24 cellular contexts compared by ENCODE assay signal in genomic region chr3:23966308-23966707, GRCh38. TPM values are rescaled to one million over a fixed set of nuclear protein-coding genes. Genes with fewer than 3 reads are reported as not detected.
DNase-seq lines count a peak whose midpoint lies in the region; ATAC-seq, FAIRE-seq and TF ChIP-seq lines count a peak whose summit lies in the region.
"Had no signal": no experiment of that assay in that cellular context is flagged by ENCODE, and none has a peak within 500 bp of the region (broad histone marks: within the 10 kb centered on the region; RNA-seq: fewer than 3 reads in every experiment).

No MANE protein-coding gene starts in this region.

- DNase-seq in A549 (ENCODE audit: low read depth in 1 of 2, low spot score in 1 of 2) (no peak), endothelial cell of umbilical vein (ENCODE audit: low read depth, low spot score) (peak; percentile 70), left kidney (ENCODE audit: low read depth, low spot score) (peak; percentile 28), foreskin melanocyte (no peak), pons (ENCODE audit: low spot score) (no peak)
- no peak for DNase-seq in activated T-cell treated with anti-CD3 and anti-CD28 coated beads, Interleukin-2, amount 50 U/mL, for 48 hours
- no peak for DNase-seq in stimulated activated CD4-positive, alpha-beta T cell treated with anti-CD3 and anti-CD28 coated beads, Interleukin-15, amount 100 ng/mL, for 24 hours
- DNase-seq: C1 segment of cervical spinal cord, esophagus squamous epithelium, hypothalamus, KG1, kidney, MV-4-11, NCI-H187 treated with DMSO at 0.1 percent for 48 hours, nucleus accumbens, SHP77, substantia nigra, uterus had no signal

- H3K27ac ChIP-seq in A549: peak overlapping the region; percentile 27 to 29; a peak in 2 of 6 replicates
- H3K27ac ChIP-seq in endothelial cell of umbilical vein (ENCODE audit: insufficient read depth, low read depth, low read length): no peak overlapping the region
- H3K27ac ChIP-seq: right atrium auricular region had no signal

- CTCF ChIA-PET in A549 (lab: Yijun Ruan, JAX): no interaction called here
- CTCF ChIA-PET in endothelial cell of umbilical vein (lab: Charles Lee): no interaction called here

- TF ChIP-seq CTCF in A549 (IDR thresholded peaks at IDR 0.05) (no peak), endothelial cell of umbilical vein (IDR thresholded peaks at IDR 0.05; ENCODE audit: extremely low read depth in 1 of 2, insufficient read depth in 1 of 2, low read depth in 1 of 2, low read length in 2 of 2) (no peak)

- no peak for TF ChIP-seq EP300 in A549 (IDR thresholded peaks at IDR 0.05)

- H3K79me2 ChIP-seq in endothelial cell of umbilical vein (ENCODE audit: control insufficient read depth, insufficient read depth, low read length): no peaks in the 10 kb centered on the region

- H4K20me1 ChIP-seq in endothelial cell of umbilical vein (replicated peaks; ENCODE audit: control insufficient read depth, extremely low read depth, insufficient read depth, low read length): no peaks in the 10 kb centered on the region

- H3K4me2 ChIP-seq in A549 (no peak overlapping the region), endothelial cell of umbilical vein (ENCODE audit: insufficient read depth, low read length) (no peak overlapping the region)

- H3K4me3 Mint-ChIP-seq in activated T-helper 17 cell treated with anti-CD3 and anti-CD28 coated beads, Interleukin-2, amount 50 U/mL, for 72 hours: no peak overlapping the region
- H3K4me3 Mint-ChIP-seq: activated naive CD8-positive, alpha-beta T cell; activated T-helper 1 cell treated with anti-CD3 and anti-CD28 coated beads, Interleukin-12 subunit alpha, Interleukin-12 subunit beta, Interleukin-2, Interleukin-4 antibody, amounts not matched to agents 30 ng/mL and 10 ng/mL and 1 ng/mL, durations not matched to agents 14 hours and 24 hours and 36 hours had no signal

- no peaks in the 10 kb centered on the region for H3K27me3 ChIP-seq in endothelial cell of umbilical vein (ENCODE audit: control insufficient read depth in 2 of 2, insufficient read depth in 2 of 2, low read length in 2 of 2)
- H3K27me3 ChIP-seq: esophagus squamous epithelium, right atrium auricular region, uterus had no signal

- no peaks in the 10 kb centered on the region for H3K27me3 Mint-ChIP-seq in activated T-helper 17 cell treated with anti-CD3 and anti-CD28 coated beads, Interleukin-2, amount 50 U/mL, for 72 hours
- H3K27me3 Mint-ChIP-seq: activated naive CD8-positive, alpha-beta T cell had no signal

- ATAC-seq in A549: no peak
- no peak for ATAC-seq in activated T-helper 17 cell treated with anti-CD3 and anti-CD28 coated beads, Interleukin-2, amount 50 U/mL, for 72 hours (replicated peaks)

- H3K9me1 ChIP-seq in endothelial cell of umbilical vein (replicated peaks; ENCODE audit: control insufficient read depth, extremely low read depth, insufficient read depth, low read length): no peaks in the 10 kb centered on the region

- no peak overlapping the region for H3K9ac ChIP-seq in endothelial cell of umbilical vein (replicated peaks; ENCODE audit: extremely low read depth, insufficient read depth, low read length)

- POLR2A ChIA-PET in A549 (lab: Yijun Ruan, JAX): interaction anchor here (1.4 kb wide), 1 partner anchor 50 kb away, joined by 3 read pairs; the partner anchor contains the start of genes NKIRAS1 and RPL15
- POLR2A ChIA-PET in endothelial cell of umbilical vein (lab: Charles Lee): no interaction called here

- dilution Hi-C loops in endothelial cell of umbilical vein (cut with MboI; ENCODE audit: extremely low pct_ligation_motif_present, low sequenced_read_pairs): no loop called here

- no TSS peak for BruUV-seq in endothelial cell of umbilical vein (replicated peaks; lab: Mats Ljungman, UMichigan)

- no peak for TF ChIP-seq RAD21 in A549 (conservative IDR thresholded peaks at IDR 0.05 in 1 of 2, IDR thresholded peaks at IDR 0.05 in 1 of 2)

- H2AFZ ChIP-seq in endothelial cell of umbilical vein (ENCODE audit: low read depth, low read length): no peak overlapping the region

- FAIRE-seq in A549 (lab: Jason Lieb, UNC) (no peak), endothelial cell of umbilical vein (lab: Jason Lieb, UNC) (no peak)
- FAIRE-seq: kidney, TTC549 had no signal

- H3K27ac Mint-ChIP-seq in activated T-helper 17 cell treated with anti-CD3 and anti-CD28 coated beads, Interleukin-2, amount 50 U/mL, for 72 hours: peak overlapping the region; percentile 72
- H3K27ac Mint-ChIP-seq: activated naive CD8-positive, alpha-beta T cell; activated T-helper 1 cell treated with anti-CD3 and anti-CD28 coated beads, Interleukin-12 subunit alpha, Interleukin-12 subunit beta, Interleukin-2, Interleukin-4 antibody, amounts not matched to agents 30 ng/mL and 10 ng/mL and 1 ng/mL, durations not matched to agents 14 hours and 24 hours and 36 hours had no signal

- peaks cover 27% of the 10 kb centered on the region for H3K4me1 Mint-ChIP-seq in activated T-helper 17 cell treated with anti-CD3 and anti-CD28 coated beads, Interleukin-2, amount 50 U/mL, for 72 hours

- no peak for TF ChIP-seq POLR2A in A549 (IDR thresholded peaks at IDR 0.05; ENCODE audit: low read length)
- no peak for TF ChIP-seq POLR2A in endothelial cell of umbilical vein (IDR thresholded peaks at IDR 0.05; ENCODE audit: low read depth, low read length)

- intact Hi-C loops in endothelial cell of umbilical vein (cut with micrococcal nuclease): no loop called here

- peaks cover 87% of the 10 kb centered on the region for H3K36me3 Mint-ChIP-seq in activated T-helper 17 cell treated with anti-CD3 and anti-CD28 coated beads, Interleukin-2, amount 50 U/mL, for 72 hours (ENCODE audit: low read depth)

- peaks cover 36% of the 10 kb centered on the region for H3K4me1 ChIP-seq in A549
- peaks cover 6% of the 10 kb centered on the region for H3K4me1 ChIP-seq in endothelial cell of umbilical vein (ENCODE audit: control insufficient read depth, extremely low read depth, insufficient read depth, low read length)

- H3K36me3 ChIP-seq in endothelial cell of umbilical vein (ENCODE audit: control insufficient read depth in 2 of 2, extremely low read depth in 1 of 2, insufficient read depth in 2 of 2, low read length in 2 of 2): peaks cover 3 to 5% of the 10 kb centered on the region in 2 experiments
- H3K36me3 ChIP-seq: uterus had no signal

- 97% methylated on average over 2 of the region's 2 CpGs for WGBS in A549 (ENCODE audit: missing lambda C conversion rate)

- H3K9me3 ChIP-seq in A549: no peaks in the 10 kb centered on the region
- no peaks in the 10 kb centered on the region for H3K9me3 ChIP-seq in endothelial cell of umbilical vein (replicated peaks; ENCODE audit: control insufficient read depth, insufficient read depth, low read length)
- H3K9me3 ChIP-seq: esophagus squamous epithelium, right atrium auricular region, uterus had no signal

- H3K4me3 ChIP-seq in A549: no peak overlapping the region
- H3K4me3 ChIP-seq in endothelial cell of umbilical vein (replicated peaks in 1 of 3; ENCODE audit: insufficient read depth in 1 of 3, low read depth in 1 of 3, low read length in 3 of 3): no peak overlapping the region
- H3K4me3 ChIP-seq: esophagus squamous epithelium, lung, right atrium auricular region, uterus had no signal

- H3K9me3 Mint-ChIP-seq in activated T-helper 17 cell treated with anti-CD3 and anti-CD28 coated beads, Interleukin-2, amount 50 U/mL, for 72 hours: no peaks in the 10 kb centered on the region
- H3K9me3 Mint-ChIP-seq: activated T-helper 1 cell treated with anti-CD3 and anti-CD28 coated beads, Interleukin-12 subunit alpha, Interleukin-12 subunit beta, Interleukin-2, Interleukin-4 antibody, amounts not matched to agents 30 ng/mL and 10 ng/mL and 1 ng/mL, durations not matched to agents 14 hours and 24 hours and 36 hours had no signal

RNA-seq across cellular contexts. Expression of gene NR1D2, which starts 21.2 kb away (rescaled TPM):
- polyA plus RNA-seq in A549 (2011; rRNA removed): 18.5 and 18.6 TPM in 2 replicates
- 2.6 and 3.1 TPM in 2 replicates for polyA plus RNA-seq in A549 (2012; cell fraction: cytosol; rRNA removed)
- polyA plus RNA-seq in A549 (2012; cell fraction: nucleus; rRNA removed): 1.2 and 1.9 TPM in 2 replicates
- 7.2 to 8.1 TPM (median 7.4 TPM) in 3 replicates for polyA plus RNA-seq in A549 (2017; fragmentation: RNase III; extraction: RNeasy Plus Mini Kit Qiagen cat#74134 plus additional on column Dnase treatment)
- 15.4 and 18.7 TPM in 2 replicates for polyA minus RNA-seq in A549 (2011; rRNA and poly(A)+ RNA removed)
- total RNA-seq in activated T-helper 17 cell treated with anti-CD3 and anti-CD28 coated beads, Interleukin-2, amount 50 U/mL, for 72 hours: 10 to 100 TPM; 10.6 to 15.9 TPM
- total RNA-seq in endothelial cell of umbilical vein: 14.6 and 15.7 TPM in 2 replicates
- 3.7 and 4.3 TPM in 2 replicates for polyA plus RNA-seq in endothelial cell of umbilical vein
- polyA plus RNA-seq in endothelial cell of umbilical vein (2011; cell fraction: cytosol; rRNA removed): 5.9 and 6.5 TPM in 2 replicates
- polyA plus RNA-seq in endothelial cell of umbilical vein (2011; cell fraction: nucleus; rRNA removed): 11.7 and 13.0 TPM in 2 replicates
- 10.2 and 13.8 TPM in 2 replicates for polyA plus RNA-seq in endothelial cell of umbilical vein (2012)
- 17.4 and 29.8 TPM in 2 replicates for polyA minus RNA-seq in endothelial cell of umbilical vein
- 32.8 TPM for polyA minus RNA-seq in endothelial cell of umbilical vein (2011; cell fraction: cytosol; rRNA and poly(A)+ RNA removed)
- 28.8 and 35.8 TPM in 2 replicates for polyA minus RNA-seq in endothelial cell of umbilical vein (2011; cell fraction: nucleus; rRNA and poly(A)+ RNA removed)

RNA-seq across cellular contexts. Expression of gene RPL15, which starts 49.4 kb away (rescaled TPM):
- polyA plus RNA-seq in A549 (2011; rRNA removed) (2,933 and 3,149 TPM in 2 replicates), A549 (2017; fragmentation: RNase III; extraction: RNeasy Plus Mini Kit Qiagen cat#74134 plus additional on column Dnase treatment) (2,088 to 2,178 TPM (median 2,158 TPM) in 3 replicates), endothelial cell of umbilical vein (5,377 and 5,777 TPM in 2 replicates)
- polyA plus RNA-seq in A549 (2012; cell fraction: cytosol; rRNA removed): 4,919 and 4,999 TPM in 2 replicates
- polyA plus RNA-seq in A549 (2012; cell fraction: nucleus; rRNA removed): 2,649 and 2,666 TPM in 2 replicates
- 1,758 and 1,776 TPM in 2 replicates for polyA minus RNA-seq in A549 (2011; rRNA and poly(A)+ RNA removed)
- 1,000 to 10,000 TPM; 2,157 to 2,530 TPM for total RNA-seq in activated T-helper 17 cell treated with anti-CD3 and anti-CD28 coated beads, Interleukin-2, amount 50 U/mL, for 72 hours
- 1,872 and 1,901 TPM in 2 replicates for total RNA-seq in endothelial cell of umbilical vein
- 5,867 and 5,920 TPM in 2 replicates for polyA plus RNA-seq in endothelial cell of umbilical vein (2011; cell fraction: cytosol; rRNA removed)
- polyA plus RNA-seq in endothelial cell of umbilical vein (2011; cell fraction: nucleus; rRNA removed): 1,424 and 1,737 TPM in 2 replicates
- 2,753 and 2,992 TPM in 2 replicates for polyA plus RNA-seq in endothelial cell of umbilical vein (2012)
- 1,603 and 1,650 TPM in 2 replicates for polyA minus RNA-seq in endothelial cell of umbilical vein
- 1,144 TPM for polyA minus RNA-seq in endothelial cell of umbilical vein (2011; cell fraction: cytosol; rRNA and poly(A)+ RNA removed)
- 244 and 285 TPM in 2 replicates for polyA minus RNA-seq in endothelial cell of umbilical vein (2011; cell fraction: nucleus; rRNA and poly(A)+ RNA removed)

RNA-seq across cellular contexts. Expression of gene NKIRAS1, which starts 49.5 kb away (rescaled TPM):
- 12.2 and 16.8 TPM in 2 replicates for polyA plus RNA-seq in A549 (2011; rRNA removed)
- polyA plus RNA-seq in A549 (2012; cell fraction: cytosol; rRNA removed): 3.3 and 3.7 TPM in 2 replicates
- polyA plus RNA-seq in A549 (2012; cell fraction: nucleus; rRNA removed): 1.6 and 2.7 TPM in 2 replicates
- 13.8 to 15.5 TPM (median 14.8 TPM) in 3 replicates for polyA plus RNA-seq in A549 (2017; fragmentation: RNase III; extraction: RNeasy Plus Mini Kit Qiagen cat#74134 plus additional on column Dnase treatment)
- polyA minus RNA-seq in A549 (2011; rRNA and poly(A)+ RNA removed): 4.0 and 4.2 TPM in 2 replicates
- total RNA-seq in activated T-helper 17 cell treated with anti-CD3 and anti-CD28 coated beads, Interleukin-2, amount 50 U/mL, for 72 hours: 1 to 10 TPM; 5.1 to 6.2 TPM
- 2.8 and 2.9 TPM in 2 replicates for total RNA-seq in endothelial cell of umbilical vein
- polyA plus RNA-seq in endothelial cell of umbilical vein: 1.5 and 2.2 TPM in 2 replicates
- 2.0 and 2.5 TPM in 2 replicates for polyA plus RNA-seq in endothelial cell of umbilical vein (2011; cell fraction: cytosol; rRNA removed)
- polyA plus RNA-seq in endothelial cell of umbilical vein (2011; cell fraction: nucleus; rRNA removed): 2.1 and 3.3 TPM in 2 replicates
- 3.5 and 3.8 TPM in 2 replicates for polyA plus RNA-seq in endothelial cell of umbilical vein (2012)
- 1.8 TPM in 2 replicates for polyA minus RNA-seq in endothelial cell of umbilical vein
- 3.3 TPM for polyA minus RNA-seq in endothelial cell of umbilical vein (2011; cell fraction: cytosol; rRNA and poly(A)+ RNA removed)
- 2.9 and 3.0 TPM in 2 replicates for polyA minus RNA-seq in endothelial cell of umbilical vein (2011; cell fraction: nucleus; rRNA and poly(A)+ RNA removed)

Comparison
In these comparisons a context has a peak if more than half of its experiments do, and no peak if none do; other contexts are left out.
1. DNase-seq: peak in endothelial cell of umbilical vein (single experiment) and left kidney (single experiment); none in A549 (0 of 2), activated T-cell treated with anti-CD3 and anti-CD28 coated beads, Interleukin-2, amount 50 U/mL, for 48 hours (0 of 2), stimulated activated CD4-positive, alpha-beta T cell treated with anti-CD3 and anti-CD28 coated beads, Interleukin-15, amount 100 ng/mL, for 24 hours (single experiment), foreskin melanocyte (single experiment) and pons (single experiment).